ENCODE assay signal across 8 cellular contexts in the genomic region with DNA sequence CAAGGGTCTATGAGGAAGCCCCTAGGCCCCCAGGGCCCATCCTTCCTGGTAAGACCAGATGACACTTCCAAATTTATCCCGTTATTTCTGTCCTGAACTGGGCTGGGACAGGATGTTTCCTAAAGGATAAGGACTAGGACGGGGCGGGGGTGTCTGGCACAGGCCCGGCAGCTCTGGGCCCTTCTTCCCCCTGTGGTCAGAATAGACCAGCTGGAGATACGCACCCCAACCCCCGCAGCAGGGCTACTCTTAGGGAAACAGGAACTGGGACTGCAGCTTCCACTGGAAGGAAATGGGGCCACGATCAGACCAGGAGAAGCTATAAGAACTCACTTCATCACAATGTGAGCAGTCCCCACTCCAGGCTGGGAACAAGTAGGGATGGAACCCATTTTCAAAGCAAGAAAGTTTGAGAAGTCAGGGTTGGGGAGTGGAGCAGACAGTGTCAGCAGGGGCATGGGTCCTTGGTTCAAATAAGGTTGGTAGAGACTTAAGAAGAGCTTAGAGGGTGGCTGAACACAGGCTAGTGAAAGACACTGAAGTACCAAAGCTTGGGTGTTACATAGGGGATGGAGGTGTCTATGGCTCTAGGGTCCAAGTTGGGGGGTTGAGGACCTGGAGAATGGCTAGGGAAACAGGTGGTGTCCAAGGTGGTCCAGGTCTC. TPM values are rescaled to one million over a fixed set of nuclear protein-coding genes. Genes with fewer than 3 reads are reported as not detected.
DNase-seq lines count a peak whose midpoint lies in the region; ATAC-seq and TF ChIP-seq lines count a peak whose summit lies in the region.

No MANE protein-coding gene starts in this region.

- no peaks in the 10 kb centered on the region for H3K9me3 ChIP-seq in iPS-20b (ENCODE audit: insufficient read depth, low read depth, low read length)
- no peaks in the 10 kb centered on the region for H3K9me3 ChIP-seq in testis

- TF ChIP-seq POLR2A in testis (IDR thresholded peaks at IDR 0.05) = no peak

- DNase-seq in AG20443 (ENCODE audit: low spot score) (peak; percentile 37), HL-60 (ENCODE audit: low read depth in 1 of 2, low spot score in 1 of 2) (peak; percentile 62 to 74), testis (peak; percentile 65), NCI-H1048 (lab: John Stamatoyannopoulos, UW) (no peak), dedifferentiated amniotic fluid mesenchymal stem cell (ENCODE audit: extremely low spot score) (no peak)
- no peak for DNase-seq in activated naive CD8-positive, alpha-beta T cell treated with anti-CD3 and anti-CD28 coated beads, Interleukin-2, amount 10 ng/mL, durations not matched to agents 7 days and 5 days
- no peak for DNase-seq in activated effector memory CD4-positive, alpha-beta T cell treated with Interleukin-2 at 50 U/mL for 16 hours

- POLR2A ChIA-PET in activated naive CD8-positive, alpha-beta T cell treated with anti-CD3 and anti-CD28 coated beads, Interleukin-2, amount 10 ng/mL, durations not matched to agents 7 days and 5 days (lab: Charles Lee) = interaction anchor here (0.5 to 0.7 kb wide), 3 partner anchors 13 to 409 kb away, joined by 3 to 6 read pairs (median 4); partner anchors contain the start of gene QRICH1

- peaks cover 22% of the 10 kb centered on the region for H3K4me1 Mint-ChIP-seq in activated naive CD8-positive, alpha-beta T cell treated with anti-CD3 and anti-CD28 coated beads, Interleukin-2, amount 10 ng/mL, durations not matched to agents 7 days and 5 days

- H3K27ac ChIP-seq in HL-60 (replicated peaks) (no peak overlapping the region), iPS-20b (ENCODE audit: low read length) (no peak overlapping the region), testis (peak overlapping the region; percentile 87 to 91)

- H3K4me1 ChIP-seq in iPS-20b (ENCODE audit: insufficient read depth, low read length) (peaks cover 7% of the 10 kb centered on the region; the same call in 1 of the 2 replicates), testis (peaks cover 43% of the 10 kb centered on the region)

- H3K27me3 ChIP-seq in HL-60 (ENCODE audit: insufficient read depth, poor library complexity, severe bottlenecking) (no peaks in the 10 kb centered on the region), iPS-20b (ENCODE audit: insufficient read depth, low read length) (no peaks in the 10 kb centered on the region), testis (no peaks in the 10 kb centered on the region)

- peak overlapping the region; percentile 94 for H3K4me3 Mint-ChIP-seq in activated naive CD8-positive, alpha-beta T cell treated with anti-CD3 and anti-CD28 coated beads, Interleukin-2, amount 10 ng/mL, durations not matched to agents 7 days and 5 days

- intact Hi-C loops in testis (cut with DNase I; ENCODE audit: low total_unique reads) = no loop called here

- WGBS in testis, 2 donors = 17 to 24% methylated on average over 7 of the region's 7 CpGs

- H3K4me3 ChIP-seq in HL-60 (replicated peaks; ENCODE audit: insufficient read depth, low read length) = peak overlapping the region; percentile 94
- peak overlapping the region; percentile 94 for H3K4me3 ChIP-seq in iPS-20b (ENCODE audit: low read length)
- H3K4me3 ChIP-seq in testis = peak overlapping the region; percentile 93 to 95

- H3K9ac ChIP-seq in iPS-20b (ENCODE audit: low read depth, low read length) = peak overlapping the region; percentile 45; the same call in 1 of the 2 replicates

- H3K36me3 ChIP-seq in iPS-20b (ENCODE audit: insufficient read depth, low read depth, low read length) = peaks cover 55% of the 10 kb centered on the region
- no peaks in the 10 kb centered on the region for H3K36me3 ChIP-seq in testis (ENCODE audit: low read depth, missing control alignments)

- H3K27me3 Mint-ChIP-seq in activated naive CD8-positive, alpha-beta T cell treated with anti-CD3 and anti-CD28 coated beads, Interleukin-2, amount 10 ng/mL, durations not matched to agents 7 days and 5 days = no peaks in the 10 kb centered on the region

- peaks cover 23% of the 10 kb centered on the region for H3K36me3 Mint-ChIP-seq in activated naive CD8-positive, alpha-beta T cell treated with anti-CD3 and anti-CD28 coated beads, Interleukin-2, amount 10 ng/mL, durations not matched to agents 7 days and 5 days

- H3K9me3 Mint-ChIP-seq in activated naive CD8-positive, alpha-beta T cell treated with anti-CD3 and anti-CD28 coated beads, Interleukin-2, amount 10 ng/mL, durations not matched to agents 7 days and 5 days = no peaks in the 10 kb centered on the region

- ATAC-seq in activated naive CD8-positive, alpha-beta T cell treated with anti-CD3 and anti-CD28 coated beads, Interleukin-2, amount 10 ng/mL, durations not matched to agents 7 days and 5 days (ENCODE audit: low read depth) = no peak

- peak overlapping the region; percentile 94 for H3K27ac Mint-ChIP-seq in activated naive CD8-positive, alpha-beta T cell treated with anti-CD3 and anti-CD28 coated beads, Interleukin-2, amount 10 ng/mL, durations not matched to agents 7 days and 5 days

- no peak for TF ChIP-seq CTCF in HL-60 (IDR thresholded peaks at IDR 0.05; ENCODE audit: insufficient read depth, low read length)
- no peak for TF ChIP-seq CTCF in testis (IDR thresholded peaks at IDR 0.05)

RNA-seq across cellular contexts. Expression of gene NCKIPSD, which starts 1.1 kb away (rescaled TPM):
- total RNA-seq in activated naive CD8-positive, alpha-beta T cell treated with anti-CD3 and anti-CD28 coated beads, Interleukin-2, amount 10 ng/mL, durations not matched to agents 7 days and 5 days = 10 to 100 TPM; 46.9 to 48.7 TPM
- total RNA-seq in testis = 10 to 100 TPM; 69.4 to 81.3 TPM
- 30.1 TPM for polyA plus RNA-seq in testis (ENCODE audit: insufficient read depth, low read depth, low replicate concordance)

RNA-seq across cellular contexts. Expression of gene CELSR3, which starts 21.9 kb away (rescaled TPM):
- total RNA-seq in activated naive CD8-positive, alpha-beta T cell treated with anti-CD3 and anti-CD28 coated beads, Interleukin-2, amount 10 ng/mL, durations not matched to agents 7 days and 5 days = 10 to 100 TPM; 15.6 to 16.2 TPM
- total RNA-seq in testis = 10 to 100 TPM; 14.3 to 17.5 TPM
- 13.5 TPM for polyA plus RNA-seq in testis (ENCODE audit: insufficient read depth, low read depth, low replicate concordance)

RNA-seq across cellular contexts. Expression of gene IP6K2, which starts 32.4 kb away (rescaled TPM):
- 10 to 100 TPM; 68.4 to 72.0 TPM for total RNA-seq in activated naive CD8-positive, alpha-beta T cell treated with anti-CD3 and anti-CD28 coated beads, Interleukin-2, amount 10 ng/mL, durations not matched to agents 7 days and 5 days
- total RNA-seq in testis = 100 to 1,000 TPM; 114 to 148 TPM
- 113 TPM for polyA plus RNA-seq in testis (ENCODE audit: insufficient read depth, low read depth, low replicate concordance)

RNA-seq across cellular contexts. Expression of gene SLC26A6, which starts 49.4 kb away (rescaled TPM):
- total RNA-seq in activated naive CD8-positive, alpha-beta T cell treated with anti-CD3 and anti-CD28 coated beads, Interleukin-2, amount 10 ng/mL, durations not matched to agents 7 days and 5 days = 10 to 100 TPM; 54.4 to 54.7 TPM
- 10 to 100 TPM; 24.6 to 32.9 TPM for total RNA-seq in testis
- 12.3 TPM for polyA plus RNA-seq in testis (ENCODE audit: insufficient read depth, low read depth, low replicate concordance)

Comparison
In these comparisons a context has a peak if more than half of its experiments do, and no peak if none do; other contexts are left out.
1. DNase-seq: peak in AG20443 (single experiment), HL-60 (2 of 2) and testis (single experiment); none in activated naive CD8-positive, alpha-beta T cell treated with anti-CD3 and anti-CD28 coated beads, Interleukin-2, amount 10 ng/mL, durations not matched to agents 7 days and 5 days (single experiment), NCI-H1048 (single experiment), activated effector memory CD4-positive, alpha-beta T cell treated with Interleukin-2 at 50 U/mL for 16 hours (single experiment) and dedifferentiated amniotic fluid mesenchymal stem cell (single experiment).
2. H3K27ac ChIP-seq: peak in testis (2 of 2); none in HL-60 (single experiment) and iPS-20b (single experiment).
3. Peak in every context shown above with its lines, with median percentiles within 50 percentile points of each other: H3K4me3 ChIP-seq.